In the genomic region with DNA sequence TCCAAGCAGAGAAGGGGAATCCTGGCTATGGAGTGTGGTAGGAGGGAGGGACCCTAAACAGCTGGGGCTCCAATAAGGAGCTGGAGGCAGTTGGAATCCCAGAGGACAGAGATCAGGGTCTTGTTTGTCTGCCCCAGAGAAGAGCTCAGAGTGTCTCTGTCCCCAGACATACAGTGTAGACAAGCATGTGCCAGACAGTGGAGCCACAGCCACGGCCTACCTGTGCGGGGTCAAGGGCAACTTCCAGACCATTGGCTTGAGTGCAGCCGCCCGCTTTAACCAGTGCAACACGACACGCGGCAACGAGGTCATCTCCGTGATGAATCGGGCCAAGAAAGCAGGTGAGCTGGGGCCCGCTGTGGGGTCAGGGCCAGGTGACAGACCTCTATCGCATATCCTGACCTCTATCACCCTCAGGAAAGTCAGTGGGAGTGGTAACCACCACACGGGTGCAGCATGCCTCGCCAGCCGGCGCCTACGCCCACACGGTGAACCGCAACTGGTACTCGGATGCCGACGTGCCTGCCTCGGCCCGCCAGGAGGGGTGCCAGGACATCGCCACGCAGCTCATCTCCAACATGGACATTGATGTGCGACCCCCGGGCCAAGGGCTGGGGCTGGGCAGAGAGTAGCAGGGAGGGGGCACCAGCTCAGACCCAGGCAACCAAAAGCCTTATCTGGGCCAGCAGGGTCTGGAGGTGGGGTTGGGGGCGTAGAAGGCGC, we compare ENCODE assay signal across 19 cellular contexts. TPM values are rescaled to one million over a fixed set of nuclear protein-coding genes. Genes with fewer than 3 reads are reported as not detected.
"Had no signal": no experiment of that assay in that cellular context is flagged by ENCODE, and none has a peak within 500 bp of the region (broad histone marks: within the 10 kb centered on the region; RNA-seq: fewer than 3 reads in every experiment).

No MANE protein-coding gene starts in this region.

RNA-seq across cellular contexts. Expression of gene ALPG, which starts 0.9 kb away (rescaled TPM):
- total RNA-seq: activated CD4-positive, alpha-beta memory T cell treated with anti-CD3 and anti-CD28 coated beads, Interleukin-2, amount 10 ng/mL, durations not matched to agents 7 days and 5 days; activated CD4-positive, alpha-beta T cell treated with anti-CD3 and anti-CD28 coated beads, Interleukin-2, amount 10 ng/mL, durations not matched to agents 7 days and 5 days; activated T-cell treated with anti-CD3 and anti-CD28 coated beads, Interleukin-2, amount 50 U/mL, for 4 hours; activated T-helper 17 cell treated with anti-CD3 and anti-CD28 coated beads, Interleukin-2, amount 50 U/mL, for 72 hours; bronchial epithelial cell; cardiac septum; cerebellum; esophagus squamous epithelium; fibroblast of lung; fibroblast of villous mesenchyme; gastroesophageal sphincter; glomerular endothelial cell; T-helper 2 cell treated with Interferon-gamma antibody and Interleukin-4, amounts not matched to agents 100 ng/mL and 5 ng/mL, for 36 hours had no signal
- polyA plus RNA-seq: adipose tissue, esophagus, fibroblast of lung had no signal

RNA-seq across cellular contexts. Expression of gene ALPP, which starts 29.0 kb away (rescaled TPM):
- total RNA-seq: activated CD4-positive, alpha-beta memory T cell treated with anti-CD3 and anti-CD28 coated beads, Interleukin-2, amount 10 ng/mL, durations not matched to agents 7 days and 5 days; activated CD4-positive, alpha-beta T cell treated with anti-CD3 and anti-CD28 coated beads, Interleukin-2, amount 10 ng/mL, durations not matched to agents 7 days and 5 days; activated T-cell treated with anti-CD3 and anti-CD28 coated beads, Interleukin-2, amount 50 U/mL, for 4 hours; bronchial epithelial cell; cardiac septum; cerebellum; esophagus squamous epithelium; fibroblast of lung; fibroblast of villous mesenchyme; gastroesophageal sphincter; glomerular endothelial cell; T-helper 2 cell treated with Interferon-gamma antibody and Interleukin-4, amounts not matched to agents 100 ng/mL and 5 ng/mL, for 36 hours had no signal
- polyA plus RNA-seq: adipose tissue, esophagus, fibroblast of lung had no signal

RNA-seq across cellular contexts. Expression of gene ALPI, which starts 48.4 kb away (rescaled TPM):
- total RNA-seq: activated CD4-positive, alpha-beta memory T cell treated with anti-CD3 and anti-CD28 coated beads, Interleukin-2, amount 10 ng/mL, durations not matched to agents 7 days and 5 days; activated CD4-positive, alpha-beta T cell treated with anti-CD3 and anti-CD28 coated beads, Interleukin-2, amount 10 ng/mL, durations not matched to agents 7 days and 5 days; activated T-cell treated with anti-CD3 and anti-CD28 coated beads, Interleukin-2, amount 50 U/mL, for 4 hours; activated T-helper 17 cell treated with anti-CD3 and anti-CD28 coated beads, Interleukin-2, amount 50 U/mL, for 72 hours; astrocyte; bronchial epithelial cell; cardiac septum; cerebellum; dorsolateral prefrontal cortex; esophagus squamous epithelium; fibroblast of lung; fibroblast of villous mesenchyme; gastroesophageal sphincter; glomerular endothelial cell; T-cell; T-helper 2 cell treated with Interferon-gamma antibody and Interleukin-4, amounts not matched to agents 100 ng/mL and 5 ng/mL, for 36 hours; WTC11 had no signal
- polyA plus RNA-seq: esophagus, fibroblast of lung had no signal
